Comparison of ENCODE assay signal across 8 cellular contexts in genomic region chr2:195486987-195487644, GRCh38.
A peak's percentile ranks its signal among the peaks of the same experiment; 100 is the strongest.
DNase-seq lines count a peak whose midpoint lies in the region; ATAC-seq and TF ChIP-seq lines count a peak whose summit lies in the region.

No MANE protein-coding gene starts in this region.

- no peaks in the 10 kb centered on the region for H3K4me1 ChIP-seq in PC-9 (replicated peaks; ENCODE audit: insufficient read depth)

- POLR2A ChIA-PET in PC-9 (lab: Charles Lee; ENCODE audit: unreplicated experiment): interaction anchor here (0.6 to 0.7 kb wide), 2 partner anchors 36 to 135 kb away, joined by 3 to 5 read pairs; no protein-coding TSS in a partner anchor

- H3K27ac ChIP-seq in PC-9 (no peak overlapping the region), WERI-Rb-1 (no peak overlapping the region)

- H3K9me2 ChIP-seq in PC-9 (ENCODE audit: insufficient read depth): no peaks in the 10 kb centered on the region

- no peak overlapping the region for H3K4me3 ChIP-seq in PC-9
- no peak overlapping the region for H3K4me3 ChIP-seq in foreskin fibroblast (ENCODE audit: low read depth in 1 of 2, low read length in 2 of 2)
- H3K4me3 ChIP-seq in WERI-Rb-1 (ENCODE audit: low read depth, low read length): no peak overlapping the region

- no peak overlapping the region for H2AFZ ChIP-seq in PC-9

- BruUV-seq in PC-9 (replicated peaks; lab: Mats Ljungman, UMichigan): no TSS peak

- CTCF ChIA-PET in PC-9 (lab: Charles Lee): no interaction called here

- peak; percentile 6 for DNase-seq in stimulated activated CD4-positive, alpha-beta T cell treated with anti-CD3 and anti-CD28 coated beads, Interleukin-15, amount 100 ng/mL, for 24 hours
- DNase-seq in stimulated activated CD4-positive, alpha-beta T cell treated with anti-CD3 and anti-CD28 coated beads, Interleukin-12 subunit alpha, Interleukin-12 subunit beta, amount 100 ng/mL, for 4 hours: no peak
- DNase-seq in PC-9 (peak; percentile 1 to 46), foreskin fibroblast (peak; percentile 57 to 81), NCI-H82 (lab: John Stamatoyannopoulos, UW) (no peak), HK-2 (ENCODE audit: unreplicated experiment) (no peak), WERI-Rb-1 (no peak)

- intact Hi-C loops in PC-9 (cut with micrococcal nuclease; ENCODE audit: unreplicated experiment): no loop called here

- H3K79me2 ChIP-seq in PC-9 (ENCODE audit: low read depth): no peaks in the 10 kb centered on the region

- H3F3A ChIP-seq in PC-9 (ENCODE audit: insufficient read depth, low read depth): no peaks in the 10 kb centered on the region

- H3K27me3 ChIP-seq in PC-9 (ENCODE audit: insufficient read depth, low read depth): no peaks in the 10 kb centered on the region
- no peaks in the 10 kb centered on the region for H3K27me3 ChIP-seq in WERI-Rb-1 (ENCODE audit: insufficient read depth, low read depth, severe bottlenecking)

- H4K20me1 ChIP-seq in PC-9 (ENCODE audit: insufficient read depth): no peaks in the 10 kb centered on the region

- no peaks in the 10 kb centered on the region for H3K9me3 ChIP-seq in PC-9 (ENCODE audit: insufficient read depth, low read depth)
- H3K9me3 ChIP-seq in WERI-Rb-1 (ENCODE audit: severe bottlenecking): no peaks in the 10 kb centered on the region

- ATAC-seq in HG03066 (IDR thresholded peaks at IDR 0.05; ENCODE audit: low read depth, unreplicated experiment): peak; percentile 96

- H3K36me3 ChIP-seq in PC-9 (ENCODE audit: low read depth): no peaks in the 10 kb centered on the region
- H3K36me3 ChIP-seq in WERI-Rb-1: no peaks in the 10 kb centered on the region

- no peak overlapping the region for H3K4me2 ChIP-seq in PC-9

- no peak for TF ChIP-seq CTCF in PC-9 (conservative IDR thresholded peaks at IDR 0.05)
- no peak for TF ChIP-seq CTCF in foreskin fibroblast (IDR thresholded peaks at IDR 0.05; ENCODE audit: low read depth, low read length)
- no peak for TF ChIP-seq CTCF in WERI-Rb-1 (IDR thresholded peaks at IDR 0.05; ENCODE audit: low read depth, low read length)

Comparison
In these comparisons a context has a peak if more than half of its experiments do, and no peak if none do; other contexts are left out.
1. DNase-seq: peak in stimulated activated CD4-positive, alpha-beta T cell treated with anti-CD3 and anti-CD28 coated beads, Interleukin-15, amount 100 ng/mL, for 24 hours (single experiment), PC-9 (2 of 2) and foreskin fibroblast (2 of 2); none in stimulated activated CD4-positive, alpha-beta T cell treated with anti-CD3 and anti-CD28 coated beads, Interleukin-12 subunit alpha, Interleukin-12 subunit beta, amount 100 ng/mL, for 4 hours (single experiment), NCI-H82 (single experiment), HK-2 (single experiment) and WERI-Rb-1 (single experiment).